18 cellular contexts compared by ENCODE assay signal in the genomic region with DNA sequence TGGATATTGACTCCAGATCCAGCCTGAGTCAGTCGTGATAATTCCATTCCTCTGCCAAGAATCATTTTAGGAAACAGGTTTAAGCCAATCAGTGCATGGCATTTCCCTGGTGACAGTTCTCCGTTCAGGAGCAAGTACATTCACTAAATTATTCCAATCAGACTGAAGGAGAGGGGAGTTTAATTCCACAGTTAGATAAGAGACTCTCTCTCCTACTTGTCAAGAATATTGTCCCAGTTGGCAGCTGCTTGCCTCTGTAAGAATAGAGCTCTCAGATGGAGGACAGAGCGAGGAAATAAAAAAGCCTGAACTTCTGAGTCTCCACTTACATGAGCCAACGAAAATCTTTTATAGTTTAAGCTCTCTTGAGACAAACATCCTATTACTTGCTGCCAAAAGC. TPM values are rescaled to one million over a fixed set of nuclear protein-coding genes. Genes with fewer than 3 reads are reported as not detected.
DNase-seq lines count a peak whose midpoint lies in the region; ATAC-seq and TF ChIP-seq lines count a peak whose summit lies in the region.
"Had no signal": no experiment of that assay in that cellular context is flagged by ENCODE, and none has a peak within 500 bp of the region (broad histone marks: within the 10 kb centered on the region; RNA-seq: fewer than 3 reads in every experiment).

No MANE protein-coding gene starts in this region.

- no peak overlapping the region for H3K4me3 Mint-ChIP-seq in stimulated activated effector memory CD8-positive, alpha-beta T cell treated with anti-CD3 and anti-CD28 coated beads, Interleukin-12 subunit alpha, Interleukin-12 subunit beta, amount 100 ng/mL, for 72 hours

- DNase-seq in right cardiac atrium (no peak), heart left ventricle (no peak), adipocyte (ENCODE audit: low read depth) (peak; percentile 2), medulla oblongata (ENCODE audit: extremely low spot score) (peak; percentile 30), thyroid gland (peak; percentile 27 to 30), Kasumi-1 (lab: John Stamatoyannopoulos, UW) (no peak), HPDE6-E6E7 (ENCODE audit: extremely low spot score) (no peak)
- DNase-seq in stimulated activated effector memory CD8-positive, alpha-beta T cell treated with anti-CD3 and anti-CD28 coated beads, Interleukin-12 subunit alpha, Interleukin-12 subunit beta, amount 100 ng/mL, for 72 hours (ENCODE audit: low spot score in 2 of 2): no peak
- DNase-seq: EL, H7, Karpas-422, MM.1S, NCI-H1105 treated with DMSO at 0.1 percent for 48 hours, NCI-H187, NCI-H2171, NCI-H446 treated with DMSO at 0.1 percent for 48 hours, NCI-H774 had no signal

- H3K9me3 ChIP-seq in right cardiac atrium (ENCODE audit: control insufficient read depth, low read length) (no peaks in the 10 kb centered on the region), heart left ventricle (no peaks in the 10 kb centered on the region), adipocyte (ENCODE audit: control insufficient read depth, low read length) (no peaks in the 10 kb centered on the region), thyroid gland (no peaks in the 10 kb centered on the region)

- H3K36me3 ChIP-seq in heart left ventricle (no peaks in the 10 kb centered on the region), adipocyte (ENCODE audit: control insufficient read depth, insufficient read depth, low read length, severe bottlenecking) (no peaks in the 10 kb centered on the region), thyroid gland (no peaks in the 10 kb centered on the region)

- H3K9ac ChIP-seq in adipocyte (ENCODE audit: low read length): no peak overlapping the region

- H3K27me3 ChIP-seq in right cardiac atrium (ENCODE audit: control insufficient read depth, insufficient read depth) (no peaks in the 10 kb centered on the region), heart left ventricle (peaks cover 0 to 68% (median 19%) of the 10 kb centered on the region in 9 donors), adipocyte (replicated peaks; ENCODE audit: control insufficient read depth, insufficient read depth, low read length) (peaks cover 72% of the 10 kb centered on the region), thyroid gland (no peaks in the 10 kb centered on the region)

- TF ChIP-seq CTCF in heart left ventricle (IDR thresholded peaks at IDR 0.05) (no peak), thyroid gland (IDR thresholded peaks at IDR 0.05) (no peak)

- no peaks in the 10 kb centered on the region for H3K36me3 Mint-ChIP-seq in stimulated activated effector memory CD8-positive, alpha-beta T cell treated with anti-CD3 and anti-CD28 coated beads, Interleukin-12 subunit alpha, Interleukin-12 subunit beta, amount 100 ng/mL, for 72 hours

- H3K27ac ChIP-seq in right cardiac atrium (ENCODE audit: low read length) (no peak overlapping the region), heart left ventricle (no peak overlapping the region), thyroid gland (no peak overlapping the region)

- no peak overlapping the region for H3K4me3 ChIP-seq in right cardiac atrium (ENCODE audit: low read length)
- H3K4me3 ChIP-seq in heart left ventricle: no peak overlapping the region
- no peak overlapping the region for H3K4me3 ChIP-seq in adipocyte (ENCODE audit: low read length)
- H3K4me3 ChIP-seq in thyroid gland (replicated peaks in 1 of 3): no peak overlapping the region

- H3K27ac Mint-ChIP-seq in stimulated activated effector memory CD8-positive, alpha-beta T cell treated with anti-CD3 and anti-CD28 coated beads, Interleukin-12 subunit alpha, Interleukin-12 subunit beta, amount 100 ng/mL, for 72 hours: no peak overlapping the region

- peaks cover 42% of the 10 kb centered on the region for H3K4me1 Mint-ChIP-seq in stimulated activated effector memory CD8-positive, alpha-beta T cell treated with anti-CD3 and anti-CD28 coated beads, Interleukin-12 subunit alpha, Interleukin-12 subunit beta, amount 100 ng/mL, for 72 hours

- H3K4me1 ChIP-seq in right cardiac atrium (ENCODE audit: control insufficient read depth, insufficient read depth, low read length): no peaks in the 10 kb centered on the region
- peaks cover 0 to 13% (median 1%) of the 10 kb centered on the region in 12 donors for H3K4me1 ChIP-seq in heart left ventricle
- peaks cover 14% of the 10 kb centered on the region for H3K4me1 ChIP-seq in adipocyte (ENCODE audit: control insufficient read depth, insufficient read depth, low read length)
- H3K4me1 ChIP-seq in thyroid gland: peaks cover 3 to 18% of the 10 kb centered on the region in 2 donors

- WGBS in right cardiac atrium: 9% methylated on average over 4 of the region's 4 CpGs
- 15 to 21% (median 19%) methylated on average over 4 of the region's 4 CpGs for WGBS in heart left ventricle, 4 donors
- 13 to 20% methylated on average over 4 of the region's 4 CpGs for WGBS in thyroid gland, 2 donors

- intact Hi-C loops in right cardiac atrium (cut with DNase I): no loop called here
- intact Hi-C loops in heart left ventricle (cut with DNase I): loop anchor here in 1 of 10 donors (10.0 kb wide), 1 partner anchor 171 kb away; no protein-coding TSS in a partner anchor
- intact Hi-C loops in thyroid gland (cut with DNase I): no loop called here

- H3K9me3 Mint-ChIP-seq in stimulated activated effector memory CD8-positive, alpha-beta T cell treated with anti-CD3 and anti-CD28 coated beads, Interleukin-12 subunit alpha, Interleukin-12 subunit beta, amount 100 ng/mL, for 72 hours: peaks cover 7% of the 10 kb centered on the region

- TF ChIP-seq POLR2A in heart left ventricle (IDR thresholded peaks at IDR 0.05) (no peak), thyroid gland (IDR thresholded peaks at IDR 0.05) (no peak)

- peak; percentile 29 to 70 for ATAC-seq in right cardiac atrium
- no peak for ATAC-seq in heart left ventricle
- no peak for ATAC-seq in stimulated activated effector memory CD8-positive, alpha-beta T cell treated with anti-CD3 and anti-CD28 coated beads, Interleukin-12 subunit alpha, Interleukin-12 subunit beta, amount 100 ng/mL, for 72 hours
- ATAC-seq: Panc1 had no signal

RNA-seq across cellular contexts. Expression of a gene that starts 18.7 kb away (rescaled TPM):
- total RNA-seq in right cardiac atrium (10 to 100 TPM in 3 of 4 donors, 1 to 10 TPM in 1; 8.1 to 15.1 (median 12.6) TPM), heart left ventricle (10 to 100 TPM in 2 of 9 donors, 1 to 10 TPM in 7; 2.1 to 20.5 (median 2.9) TPM), thyroid gland (10 to 100 TPM; 18.5 to 38.4 (median 23.5) TPM)
- polyA plus RNA-seq in right cardiac atrium (5.2 TPM), heart left ventricle (1 to 10 TPM; 1.3 to 3.1 TPM)

Comparison
In these comparisons a context has a peak if more than half of its experiments do, and no peak if none do; other contexts are left out.
1. ATAC-seq: peak in right cardiac atrium (2 of 2); none in heart left ventricle (0 of 4) and stimulated activated effector memory CD8-positive, alpha-beta T cell treated with anti-CD3 and anti-CD28 coated beads, Interleukin-12 subunit alpha, Interleukin-12 subunit beta, amount 100 ng/mL, for 72 hours (single experiment).
2. DNase-seq: peak in adipocyte (single experiment), medulla oblongata (single experiment) and thyroid gland (2 of 2); none in right cardiac atrium (0 of 3), heart left ventricle (0 of 5), Kasumi-1 (0 of 2), stimulated activated effector memory CD8-positive, alpha-beta T cell treated with anti-CD3 and anti-CD28 coated beads, Interleukin-12 subunit alpha, Interleukin-12 subunit beta, amount 100 ng/mL, for 72 hours (0 of 2) and HPDE6-E6E7 (single experiment).